ENCODE assay signal across 23 cellular contexts in the genomic region with DNA sequence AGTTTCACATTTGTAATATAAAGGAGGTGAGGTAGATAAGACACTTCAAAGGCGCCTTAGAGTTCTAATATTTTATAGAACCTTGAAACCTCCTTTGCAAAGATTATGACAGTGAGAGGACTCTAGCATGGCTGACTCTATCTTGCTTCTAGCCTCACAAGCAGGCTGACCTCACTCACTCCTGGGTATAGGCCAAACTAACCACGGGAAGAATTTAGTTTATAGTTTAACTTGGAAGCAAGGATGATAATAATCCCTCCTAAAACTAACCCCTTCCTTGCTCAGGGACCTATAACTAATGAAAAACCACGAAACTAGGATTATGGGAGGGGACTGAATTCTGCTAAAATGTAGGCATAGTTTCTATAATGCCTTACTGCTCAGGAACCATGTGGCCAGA.
A peak's percentile ranks its signal among the peaks of the same experiment; 100 is the strongest.
DNase-seq lines count a peak whose midpoint lies in the region; ATAC-seq, FAIRE-seq and TF ChIP-seq lines count a peak whose summit lies in the region.
"Had no signal": no experiment of that assay in that cellular context is flagged by ENCODE, and none has a peak within 500 bp of the region (broad histone marks: within the 10 kb centered on the region; RNA-seq: fewer than 3 reads in every experiment).

No MANE protein-coding gene starts in this region.

- peaks cover 25% of the 10 kb centered on the region for H3K4me1 Mint-ChIP-seq in astrocyte (ENCODE audit: low read depth, unreplicated experiment)
- 0 out of 3 replicates have a peak, but pooled peaks cover under 1% of the 10 kb centered on the region for H3K4me1 Mint-ChIP-seq in GM23338

- H2AFZ ChIP-seq in astrocyte (ENCODE audit: low read depth, low read length) (no peak overlapping the region), GM23338 (no peak overlapping the region)

- CTCF ChIA-PET in HEK293 (lab: Yijun Ruan, JAX): interaction anchor here (0.8 kb wide), 1 partner anchor 124 kb away, joined by 3 read pairs; no protein-coding TSS in a partner anchor

- no peak overlapping the region for H3K9ac ChIP-seq in astrocyte (ENCODE audit: low read length)
- H3K9ac ChIP-seq: BLaER1 had no signal

- peaks cover 15% of the 10 kb centered on the region for H3K4me1 ChIP-seq in HEK293 (ENCODE audit: control insufficient read depth, insufficient read depth, low read length)
- peaks cover 7% of the 10 kb centered on the region for H3K4me1 ChIP-seq in astrocyte (ENCODE audit: insufficient read depth, low read length)
- H3K4me1 ChIP-seq in GM23338 (ENCODE audit: insufficient read depth): no peaks in the 10 kb centered on the region

- H3K27me3 ChIP-seq in astrocyte (ENCODE audit: insufficient read depth, low read length) (no peaks in the 10 kb centered on the region), GM23338 (ENCODE audit: insufficient read depth) (no peaks in the 10 kb centered on the region)
- H3K27me3 ChIP-seq: BLaER1 had no signal

- H3K36me3 Mint-ChIP-seq in astrocyte (ENCODE audit: low read depth, unreplicated experiment) (no peaks in the 10 kb centered on the region), GM23338 (ENCODE audit: low read depth) (no peaks in the 10 kb centered on the region; the same call in 2 of the 3 replicates)

- H3K36me3 ChIP-seq in HEK293 (ENCODE audit: control insufficient read depth in 2 of 2, insufficient read depth in 1 of 2, low read length in 2 of 2) (no peaks in the 10 kb centered on the region), astrocyte (ENCODE audit: insufficient read depth, low read length) (no peaks in the 10 kb centered on the region), GM23338 (ENCODE audit: insufficient read depth) (no peaks in the 10 kb centered on the region)
- H3K36me3 ChIP-seq: BLaER1 had no signal

- in situ Hi-C loops in ACHN (cut with HindIII; ENCODE audit: low pct_ligation_motif_present, low pct_unique_long_range_greater_than_20kb, low sequenced_read_pairs): no loop called here

- H3K9me3 ChIP-seq in HEK293 (ENCODE audit: control insufficient read depth, insufficient read depth, low read depth, low read length) (no peaks in the 10 kb centered on the region; the same call in 1 of the 2 replicates), astrocyte (ENCODE audit: insufficient read depth, low read depth, low read length) (no peaks in the 10 kb centered on the region)

- H3K4me2 ChIP-seq in astrocyte (ENCODE audit: low read length) (peak overlapping the region; percentile 7), GM23338 (no peak overlapping the region)
- H3K4me2 ChIP-seq: A549, BLaER1 had no signal

- H3K27me3 Mint-ChIP-seq in astrocyte (ENCODE audit: low read depth, unreplicated experiment) (no peaks in the 10 kb centered on the region), GM23338 (ENCODE audit: insufficient read depth, low read depth, poor library complexity) (peaks cover 2% of the 10 kb centered on the region)

- H3K9me3 Mint-ChIP-seq in astrocyte (ENCODE audit: unreplicated experiment): peaks cover 4% of the 10 kb centered on the region
- peaks cover 13% of the 10 kb centered on the region for H3K9me3 Mint-ChIP-seq in GM23338
- H3K9me3 Mint-ChIP-seq: activated CD8-positive, alpha-beta T cell treated with anti-CD3 and anti-CD28 coated beads for 36 hours had no signal

- H3K4me3 Mint-ChIP-seq in astrocyte (ENCODE audit: unreplicated experiment) (no peak overlapping the region), GM23338 (no peak overlapping the region)
- H3K4me3 Mint-ChIP-seq: activated CD8-positive, alpha-beta T cell treated with anti-CD3 and anti-CD28 coated beads for 36 hours had no signal

- no peaks in the 10 kb centered on the region; the same call in 1 of the 2 replicates for H3K9me2 ChIP-seq in GM23338 (ENCODE audit: insufficient read depth)

- no peaks in the 10 kb centered on the region for H3F3A ChIP-seq in GM23338 (replicated peaks; ENCODE audit: low read depth)

- H4K20me1 ChIP-seq in astrocyte (ENCODE audit: insufficient read depth, low read length) (no peaks in the 10 kb centered on the region), GM23338 (replicated peaks; ENCODE audit: insufficient read depth) (no peaks in the 10 kb centered on the region)
- H4K20me1 ChIP-seq: BLaER1 had no signal

- H3K79me2 ChIP-seq in astrocyte (ENCODE audit: insufficient read depth, low read length) (no peaks in the 10 kb centered on the region), GM23338 (replicated peaks; ENCODE audit: insufficient read depth) (no peaks in the 10 kb centered on the region)

- POLR2A ChIA-PET in HEK293 (lab: Yijun Ruan, JAX): no interaction called here

- no peak for TF ChIP-seq CTCF in HEK293 (tag by site-specific recombination; IDR thresholded peaks at IDR 0.05)
- TF ChIP-seq CTCF in astrocyte (IDR thresholded peaks at IDR 0.05; ENCODE audit: insufficient read depth, low read depth, low read length): no peak
- no peak for TF ChIP-seq CTCF in GM23338 (conservative IDR thresholded peaks at IDR 0.05; ENCODE audit: low read depth in 2 of 2)

- H3K27ac ChIP-seq in HEK293 (ENCODE audit: extremely low read depth, low read depth, low read length): no peak overlapping the region
- H3K27ac ChIP-seq in astrocyte (ENCODE audit: low read depth, low read length): no peak overlapping the region
- H3K27ac ChIP-seq in GM23338 (ENCODE audit: low read depth): no peak overlapping the region
- H3K27ac ChIP-seq: BLaER1, skin epidermis had no signal

- no peak for FAIRE-seq in astrocyte (lab: Jason Lieb, UNC)
- FAIRE-seq: A549 had no signal

- no peak overlapping the region for H3K4me3 ChIP-seq in HEK293 (ENCODE audit: low read depth, low read length)
- H3K4me3 ChIP-seq in astrocyte (ENCODE audit: insufficient read depth, low read depth, low read length): no peak overlapping the region
- no peak overlapping the region for H3K4me3 ChIP-seq in GM23338
- H3K4me3 ChIP-seq: A549, BLaER1, skin epidermis had no signal

- peak; percentile 88 for DNase-seq in ACHN
- peak; percentile 64 for DNase-seq in astrocyte (ENCODE audit: low read depth)
- peak; percentile 61 for DNase-seq in iris pigment epithelial cell (ENCODE audit: low read depth)
- no peak for DNase-seq in HT-29 (ENCODE audit: low spot score)
- no peak for DNase-seq in MV-4-11 (lab: John Stamatoyannopoulos, UW)
- DNase-seq in GM23338 (ENCODE audit: low spot score): no peak
- DNase-seq: activated CD4-positive, CD25-positive, alpha-beta regulatory T cell treated with anti-CD3 and anti-CD28 coated beads, Interleukin-2, amount 50 U/mL, for 72 hours; activated CD8-positive, alpha-beta T cell treated with anti-CD3 and anti-CD28 coated beads for 36 hours; activated effector memory CD4-positive, alpha-beta T cell treated with anti-CD3 and anti-CD28 coated beads, Interleukin-2, amount 50 U/mL, for 16 hours; activated T-cell treated with anti-CD3 and anti-CD28 coated beads for 4 hours; cortex of kidney; HCEC 1CT; head of caudate nucleus; left colon; mesendoderm; NCI-H1436; Right ventricle myocardium superior; stimulated activated CD4-positive, alpha-beta T cell treated with anti-CD3 and anti-CD28 coated beads, Interleukin-2, amount 100 ng/mL, for 24 hours had no signal

- H3K27ac Mint-ChIP-seq in astrocyte (ENCODE audit: unreplicated experiment) (no peak overlapping the region), GM23338 (no peak overlapping the region)
- H3K27ac Mint-ChIP-seq: activated CD8-positive, alpha-beta T cell treated with anti-CD3 and anti-CD28 coated beads for 36 hours had no signal

- ATAC-seq in HG03135 (IDR thresholded peaks at IDR 0.05; ENCODE audit: unreplicated experiment) (no peak), GM23338 (no peak)
- ATAC-seq: A549, left colon had no signal

TF ChIP-seq in HEK293, 187 proteins besides CTCF, POLR2A, EP300 and RAD21:
- 0 out of 2 replicates have a peak, but pooled peaks have one; percentile 11 for TF ChIP-seq ZNF335 (tag by site-specific recombination; conservative IDR thresholded peaks at IDR 0.05)
- no peak for TF ChIP-seq HOXD13 (CRISPR knock-in tag; IDR thresholded peaks at IDR 0.05; ENCODE audit: borderline replicate concordance)

Comparison
In these comparisons a context has a peak if more than half of its experiments do, and no peak if none do; other contexts are left out.
1. DNase-seq: peak in ACHN (single experiment), astrocyte (single experiment) and iris pigment epithelial cell (single experiment); none in HT-29 (single experiment), MV-4-11 (single experiment) and GM23338 (single experiment).